In the genomic region with DNA sequence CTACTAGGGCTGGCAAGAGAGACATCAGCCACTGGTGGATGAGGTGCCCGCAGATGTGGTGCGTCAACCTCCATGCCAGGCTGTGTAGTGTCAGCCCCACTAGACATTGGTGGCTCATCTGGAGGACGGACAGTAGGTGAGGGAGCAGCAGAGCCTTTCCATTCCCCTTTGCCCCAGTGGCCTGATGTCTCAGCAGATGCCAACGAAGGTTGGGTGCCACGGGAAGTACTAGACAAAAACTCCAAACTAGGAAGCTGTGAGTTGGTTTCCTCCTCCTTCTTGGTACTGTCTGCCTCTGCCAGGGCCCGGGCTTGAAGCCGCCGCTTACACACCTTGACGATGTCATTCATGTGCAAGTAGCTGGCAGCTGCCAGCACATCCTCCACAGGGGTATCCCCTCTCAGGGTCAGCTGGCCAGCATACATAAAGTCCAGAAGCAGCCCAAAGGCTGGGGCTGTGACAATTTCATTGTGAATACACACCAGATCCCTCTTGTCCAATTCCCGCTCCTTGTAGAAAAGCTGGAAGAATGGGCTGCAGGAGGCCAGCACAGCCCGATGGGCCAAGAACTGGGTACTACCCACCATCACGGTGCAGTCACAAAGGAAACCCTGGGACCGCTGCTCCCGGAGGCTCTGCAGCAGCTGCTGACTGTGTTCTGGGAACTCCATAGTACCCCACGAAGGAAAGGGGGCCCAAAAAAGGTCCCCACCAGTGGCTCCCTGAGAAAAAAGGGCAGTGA, we compare ENCODE assay signal across 8 cellular contexts. TPM values are rescaled to one million over a fixed set of nuclear protein-coding genes. Genes with fewer than 3 reads are reported as not detected.
A peak's percentile ranks its signal among the peaks of the same experiment; 100 is the strongest.
DNase-seq lines count a peak whose midpoint lies in the region; ATAC-seq and TF ChIP-seq lines count a peak whose summit lies in the region.

No MANE protein-coding gene starts in this region.

- intact Hi-C loops in right cardiac atrium (cut with DNase I): no loop called here

- no peak for TF ChIP-seq CTCF in HEK293 (tag by site-specific recombination; IDR thresholded peaks at IDR 0.05)

- H3K4me1 ChIP-seq in HEK293 (ENCODE audit: control insufficient read depth, insufficient read depth, low read length) (no peaks in the 10 kb centered on the region), right cardiac atrium (ENCODE audit: control insufficient read depth, insufficient read depth, low read length) (peaks cover 5% of the 10 kb centered on the region)

- 80% methylated on average over 15 of the region's 15 CpGs for WGBS in right cardiac atrium

- H3K4me3 ChIP-seq in HEK293 (ENCODE audit: low read depth, low read length) (peak overlapping the region; percentile 21; the same call in 1 of the 2 replicates), right cardiac atrium (ENCODE audit: low read length) (peak overlapping the region; percentile 74)

- H3K9me3 Mint-ChIP-seq in activated CD4-positive, alpha-beta memory T cell treated with anti-CD3 and anti-CD28 coated beads, Interleukin-2, amount 10 ng/mL, durations not matched to agents 7 days and 5 days: no peaks in the 10 kb centered on the region
- no peaks in the 10 kb centered on the region for H3K9me3 Mint-ChIP-seq in stimulated activated naive B cell treated with anti-CD40 and anti-IgM and Interleukin-4, amounts not matched to agents 10 μg/mL and 1 μg/mL and 100 μg/mL, for 72 hours

- POLR2A ChIA-PET in HEK293 (lab: Yijun Ruan, JAX): interaction anchor here (0.6 to 3.4 kb wide), 41 partner anchors 7 to 179 kb away, joined by 3 to 137 read pairs (median 6); a partner anchor contains a TSS
- POLR2A ChIA-PET in activated CD4-positive, alpha-beta memory T cell treated with anti-CD3 and anti-CD28 coated beads, Interleukin-2, amount 10 ng/mL, durations not matched to agents 7 days and 5 days (lab: Charles Lee): interaction anchor here (0.8 to 5.2 kb wide), 39 partner anchors 8 to 201 kb away, joined by 3 to 90 read pairs (median 6); a partner anchor contains a TSS

- peak overlapping the region; percentile 93 for H3K27ac Mint-ChIP-seq in activated CD4-positive, alpha-beta memory T cell treated with anti-CD3 and anti-CD28 coated beads, Interleukin-2, amount 10 ng/mL, durations not matched to agents 7 days and 5 days
- H3K27ac Mint-ChIP-seq in stimulated activated naive B cell treated with anti-CD40 and anti-IgM and Interleukin-4, amounts not matched to agents 10 μg/mL and 1 μg/mL and 100 μg/mL, for 72 hours: peak overlapping the region; percentile 99

- H3K27ac ChIP-seq in HEK293 (ENCODE audit: extremely low read depth, low read depth, low read length) (peak overlapping the region; percentile 32; the same call in 1 of the 2 replicates), right cardiac atrium (ENCODE audit: low read length) (peak overlapping the region; percentile 83)

- H3K9me3 ChIP-seq in HEK293 (ENCODE audit: control insufficient read depth, insufficient read depth, low read depth, low read length) (no peaks in the 10 kb centered on the region), right cardiac atrium (ENCODE audit: control insufficient read depth, low read length) (no peaks in the 10 kb centered on the region)

- CTCF ChIA-PET in HEK293 (lab: Yijun Ruan, JAX): interaction anchor here (0.9 to 2.7 kb wide), 6 partner anchors 16 to 110 kb away, joined by 3 to 11 read pairs (median 4); a partner anchor contains a TSS
- CTCF ChIA-PET in activated CD4-positive, alpha-beta memory T cell treated with anti-CD3 and anti-CD28 coated beads, Interleukin-2, amount 10 ng/mL, durations not matched to agents 7 days and 5 days (lab: Charles Lee): interaction anchor here (0.9 to 2.2 kb wide), 23 partner anchors 9 to 196 kb away, joined by 3 to 30 read pairs (median 5); a partner anchor contains a TSS

- peaks cover 36% of the 10 kb centered on the region for H3K4me1 Mint-ChIP-seq in activated CD4-positive, alpha-beta memory T cell treated with anti-CD3 and anti-CD28 coated beads, Interleukin-2, amount 10 ng/mL, durations not matched to agents 7 days and 5 days
- H3K4me1 Mint-ChIP-seq in stimulated activated naive B cell treated with anti-CD40 and anti-IgM and Interleukin-4, amounts not matched to agents 10 μg/mL and 1 μg/mL and 100 μg/mL, for 72 hours: peaks cover 15 to 32% of the 10 kb centered on the region in 2 donors

- peaks cover 11% of the 10 kb centered on the region for H3K36me3 Mint-ChIP-seq in activated CD4-positive, alpha-beta memory T cell treated with anti-CD3 and anti-CD28 coated beads, Interleukin-2, amount 10 ng/mL, durations not matched to agents 7 days and 5 days (ENCODE audit: low read depth)
- H3K36me3 Mint-ChIP-seq in stimulated activated naive B cell treated with anti-CD40 and anti-IgM and Interleukin-4, amounts not matched to agents 10 μg/mL and 1 μg/mL and 100 μg/mL, for 72 hours: peaks cover 10 to 20% of the 10 kb centered on the region in 2 donors

- peak overlapping the region; percentile 95 for H3K4me3 Mint-ChIP-seq in activated CD4-positive, alpha-beta memory T cell treated with anti-CD3 and anti-CD28 coated beads, Interleukin-2, amount 10 ng/mL, durations not matched to agents 7 days and 5 days
- H3K4me3 Mint-ChIP-seq in stimulated activated naive B cell treated with anti-CD40 and anti-IgM and Interleukin-4, amounts not matched to agents 10 μg/mL and 1 μg/mL and 100 μg/mL, for 72 hours: peak overlapping the region; percentile 98

- no peak for DNase-seq in activated CD4-positive, alpha-beta memory T cell treated with anti-CD3 and anti-CD28 coated beads, Interleukin-2, amount 10 ng/mL, durations not matched to agents 7 days and 5 days
- DNase-seq in right cardiac atrium (peak in 1 of 3 donors; percentile 59), dermis blood vessel endothelial cell (no peak), superior temporal gyrus (ENCODE audit: extremely low spot score) (no peak), NCI-H2081 (lab: John Stamatoyannopoulos, UW) (no peak), epidermal melanocyte (ENCODE audit: insufficient read length, low spot score) (no peak)
- no peak for DNase-seq in stimulated activated naive B cell treated with anti-CD40 and anti-IgM and Interleukin-4, amounts not matched to agents 10 μg/mL and 1 μg/mL and 100 μg/mL, for 72 hours

- no peak for ATAC-seq in right cardiac atrium
- no peak for ATAC-seq in stimulated activated naive B cell treated with anti-CD40 and anti-IgM and Interleukin-4, amounts not matched to agents 10 μg/mL and 1 μg/mL and 100 μg/mL, for 72 hours (replicated peaks)

- H3K36me3 ChIP-seq in HEK293 (ENCODE audit: control insufficient read depth in 2 of 2, insufficient read depth in 1 of 2, low read length in 2 of 2): peaks cover 0 to 18% of the 10 kb centered on the region in 2 experiments; a peak in 2 of 3 replicates

- H3K27me3 Mint-ChIP-seq in activated CD4-positive, alpha-beta memory T cell treated with anti-CD3 and anti-CD28 coated beads, Interleukin-2, amount 10 ng/mL, durations not matched to agents 7 days and 5 days: no peaks in the 10 kb centered on the region
- H3K27me3 Mint-ChIP-seq in stimulated activated naive B cell treated with anti-CD40 and anti-IgM and Interleukin-4, amounts not matched to agents 10 μg/mL and 1 μg/mL and 100 μg/mL, for 72 hours: no peaks in the 10 kb centered on the region

- no peaks in the 10 kb centered on the region for H3K27me3 ChIP-seq in right cardiac atrium (ENCODE audit: control insufficient read depth, insufficient read depth)

TF ChIP-seq in HEK293, 187 proteins besides CTCF, POLR2A, EP300 and RAD21 (continues in another document):
- TF ChIP-seq ZNF792 (tag by site-specific recombination; IDR thresholded peaks at IDR 0.05) (no peak), ZBTB1 (tag by site-specific recombination; IDR thresholded peaks at IDR 0.05) (no peak), ZNF585B (tag by site-specific recombination; IDR thresholded peaks at IDR 0.05) (no peak), ZNF626 (tag by site-specific recombination; IDR thresholded peaks at IDR 0.05) (no peak), YY1 (tag by site-specific recombination; IDR thresholded peaks at IDR 0.05) (no peak), ZBTB48 (tag by site-specific recombination; IDR thresholded peaks at IDR 0.05) (no peak), ZFHX2 (tag by site-specific recombination; conservative IDR thresholded peaks at IDR 0.05) (no peak)
- TF ChIP-seq, protein P1, sequence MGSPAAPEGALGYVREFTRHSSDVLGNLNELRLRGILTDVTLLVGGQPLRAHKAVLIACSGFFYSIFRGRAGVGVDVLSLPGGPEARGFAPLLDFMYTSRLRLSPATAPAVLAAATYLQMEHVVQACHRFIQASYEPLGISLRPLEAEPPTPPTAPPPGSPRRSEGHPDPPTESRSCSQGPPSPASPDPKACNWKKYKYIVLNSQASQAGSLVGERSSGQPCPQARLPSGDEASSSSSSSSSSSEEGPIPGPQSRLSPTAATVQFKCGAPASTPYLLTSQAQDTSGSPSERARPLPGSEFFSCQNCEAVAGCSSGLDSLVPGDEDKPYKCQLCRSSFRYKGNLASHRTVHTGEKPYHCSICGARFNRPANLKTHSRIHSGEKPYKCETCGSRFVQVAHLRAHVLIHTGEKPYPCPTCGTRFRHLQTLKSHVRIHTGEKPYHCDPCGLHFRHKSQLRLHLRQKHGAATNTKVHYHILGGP (tag by site-specific recombination; IDR thresholded peaks at IDR 0.05): no peak

RNA-seq across cellular contexts. Expression of a gene that starts 0.8 kb away (rescaled TPM):
- total RNA-seq in activated CD4-positive, alpha-beta memory T cell treated with anti-CD3 and anti-CD28 coated beads, Interleukin-2, amount 10 ng/mL, durations not matched to agents 7 days and 5 days: 10 to 100 TPM; 13.3 to 13.4 TPM
- total RNA-seq in right cardiac atrium (10 to 100 TPM in 2 of 4 donors, 1 to 10 TPM in 2; 7.8 to 14.5 (median 9.5) TPM), dermis blood vessel endothelial cell (12.2 and 14.1 TPM in 2 replicates)
- polyA plus RNA-seq in right cardiac atrium: 4.0 TPM

RNA-seq across cellular contexts. Expression of a gene that starts 8.2 kb away (rescaled TPM):
- total RNA-seq in activated CD4-positive, alpha-beta memory T cell treated with anti-CD3 and anti-CD28 coated beads, Interleukin-2, amount 10 ng/mL, durations not matched to agents 7 days and 5 days: 10 to 100 TPM; 89.2 to 94.1 TPM
- total RNA-seq in right cardiac atrium (10 to 100 TPM; 34.4 to 43.3 (median 37.4) TPM), dermis blood vessel endothelial cell (42.7 and 76.1 TPM in 2 replicates)
- polyA plus RNA-seq in right cardiac atrium: 51.1 TPM

RNA-seq across cellular contexts. Expression of a gene that starts 18.0 kb away (rescaled TPM):
- total RNA-seq in activated CD4-positive, alpha-beta memory T cell treated with anti-CD3 and anti-CD28 coated beads, Interleukin-2, amount 10 ng/mL, durations not matched to agents 7 days and 5 days: 10 to 100 TPM; 15.2 to 16.0 TPM
- 10 to 100 TPM in 1 of 4 donors, 1 to 10 TPM in 3; 8.0 to 17.1 (median 9.6) TPM for total RNA-seq in right cardiac atrium
- 10.4 TPM for polyA plus RNA-seq in right cardiac atrium
- total RNA-seq in dermis blood vessel endothelial cell: 35.7 and 40.2 TPM in 2 replicates

RNA-seq across cellular contexts. Expression of a gene that starts 24.9 kb away (rescaled TPM):
- total RNA-seq in activated CD4-positive, alpha-beta memory T cell treated with anti-CD3 and anti-CD28 coated beads, Interleukin-2, amount 10 ng/mL, durations not matched to agents 7 days and 5 days: 10 to 100 TPM; 48.3 to 48.4 TPM
- 10 to 100 TPM; 11.7 to 17.0 (median 14.6) TPM for total RNA-seq in right cardiac atrium
- 18.4 TPM for polyA plus RNA-seq in right cardiac atrium
- total RNA-seq in dermis blood vessel endothelial cell: 28.9 and 30.0 TPM in 2 replicates

RNA-seq across cellular contexts. Expression of a gene that starts 25.9 kb away (rescaled TPM):
- total RNA-seq in activated CD4-positive, alpha-beta memory T cell treated with anti-CD3 and anti-CD28 coated beads, Interleukin-2, amount 10 ng/mL, durations not matched to agents 7 days and 5 days: 10 to 100 TPM; 65.1 to 65.3 TPM
- 10 to 100 TPM; 29.3 to 37.2 (median 35.5) TPM for total RNA-seq in right cardiac atrium
- 33.2 TPM for polyA plus RNA-seq in right cardiac atrium
- total RNA-seq in dermis blood vessel endothelial cell: 6.5 and 11.1 TPM in 2 replicates
